In the genomic region with DNA sequence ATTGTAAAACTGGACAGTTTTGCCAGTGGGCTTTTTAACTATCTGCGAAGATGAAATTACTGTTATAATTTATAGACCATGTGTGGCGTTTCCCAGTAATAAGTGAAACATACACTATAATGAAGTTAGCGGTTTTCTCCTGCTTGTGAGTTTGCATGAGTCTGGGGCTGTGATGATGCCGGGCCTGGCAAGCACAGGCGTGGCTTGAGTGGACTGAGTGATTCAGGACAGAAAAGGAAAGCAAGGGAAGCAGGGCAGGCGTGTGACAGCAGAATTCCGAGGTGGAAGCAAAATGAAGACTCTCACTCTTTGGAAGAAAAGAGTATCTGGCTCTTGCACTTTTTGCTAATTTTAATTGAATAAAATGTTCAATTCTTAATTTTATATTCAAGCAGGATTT, we compare ENCODE assay signal across 14 cellular contexts.
A peak's percentile ranks its signal among the peaks of the same experiment; 100 is the strongest.
DNase-seq lines count a peak whose midpoint lies in the region; ATAC-seq and TF ChIP-seq lines count a peak whose summit lies in the region.
"Had no signal": no experiment of that assay in that cellular context is flagged by ENCODE, and none has a peak within 500 bp of the region (broad histone marks: within the 10 kb centered on the region; RNA-seq: fewer than 3 reads in every experiment).

No MANE protein-coding gene starts in this region.

- H3K9me3 Mint-ChIP-seq in H9 (no peaks in the 10 kb centered on the region), brain (peaks cover 0 to 8% (median 4%) of the 10 kb centered on the region in 5 experiments), progenitor cell of endocrine pancreas (ENCODE audit: low read depth) (peaks cover under 1% of the 10 kb centered on the region)
- no peaks in the 10 kb centered on the region for H3K9me3 Mint-ChIP-seq in stimulated activated naive B cell treated with anti-CD40 and anti-IgM and Interleukin-4, amounts not matched to agents 10 μg/mL and 1 μg/mL and 100 μg/mL, for 72 hours
- H3K9me3 Mint-ChIP-seq: CD14-positive monocyte; CD8-positive, alpha-beta T cell had no signal

- no peak overlapping the region for H2BK20ac ChIP-seq in H9 (ENCODE audit: low read depth, low read length, poor library complexity, severe bottlenecking)

- H2BK120ac ChIP-seq in H9 (ENCODE audit: low read depth, low read length, poor library complexity, severe bottlenecking): no peak overlapping the region

- no peak overlapping the region for H3K4me2 ChIP-seq in H9 (ENCODE audit: insufficient read depth, insufficient read length, low read length)
- H3K4me2 ChIP-seq: A549 had no signal

- no peak overlapping the region for H3K9ac ChIP-seq in H9 (ENCODE audit: extremely low read depth, insufficient read length, low read length)

- H3K27me3 ChIP-seq in H9 (ENCODE audit: insufficient read depth, low read length): no peaks in the 10 kb centered on the region

- H3K79me1 ChIP-seq in H9 (ENCODE audit: insufficient read depth, low read depth, low read length, poor library complexity, severe bottlenecking): no peaks in the 10 kb centered on the region

- no peak overlapping the region for H3K18ac ChIP-seq in H9 (ENCODE audit: insufficient read length, low read depth, low read length)

- H2AFZ ChIP-seq in H9 (ENCODE audit: low read length): no peak overlapping the region

- ATAC-seq in stimulated activated naive B cell treated with anti-CD40 and anti-IgM and Interleukin-4, amounts not matched to agents 10 μg/mL and 1 μg/mL and 100 μg/mL, for 72 hours (replicated peaks): no peak
- ATAC-seq: A549; CD8-positive, alpha-beta T cell; HCT116 had no signal

- H3K36me3 Mint-ChIP-seq in H9 (ENCODE audit: insufficient read depth in 1 of 3, low read depth in 3 of 3) (peaks cover 61 to 90% (median 89%) of the 10 kb centered on the region in 3 experiments; a peak in 6 of 7 replicates), brain (peaks cover 96% of the 10 kb centered on the region), progenitor cell of endocrine pancreas (ENCODE audit: insufficient read depth) (peaks cover 52% of the 10 kb centered on the region)
- peaks cover 44 to 68% of the 10 kb centered on the region in 2 donors for H3K36me3 Mint-ChIP-seq in stimulated activated naive B cell treated with anti-CD40 and anti-IgM and Interleukin-4, amounts not matched to agents 10 μg/mL and 1 μg/mL and 100 μg/mL, for 72 hours

- H3K79me2 ChIP-seq in H9 (ENCODE audit: insufficient read depth, low read length): no peaks in the 10 kb centered on the region

- no peaks in the 10 kb centered on the region for H3K23me2 ChIP-seq in H9 (ENCODE audit: insufficient read length, low read depth, low read length, poor library complexity, severe bottlenecking)

- no peak overlapping the region for H4K8ac ChIP-seq in H9 (replicated peaks; ENCODE audit: insufficient read length, low read depth, low read length)

- no peak overlapping the region for H2BK5ac ChIP-seq in H9 (ENCODE audit: insufficient read length, low read length)

- no peak overlapping the region for H4K5ac ChIP-seq in H9 (ENCODE audit: insufficient read length, low read depth, low read length)

- no peaks in the 10 kb centered on the region for H4K20me1 ChIP-seq in H9 (ENCODE audit: control insufficient read depth, insufficient read depth, insufficient read length)

- H3K4me3 ChIP-seq in HEK293 (ENCODE audit: low read depth, low read length): no peak overlapping the region
- H3K4me3 ChIP-seq: A549 had no signal

- H3K4me1 ChIP-seq in H9 (ENCODE audit: insufficient read depth, low read length) (no peaks in the 10 kb centered on the region), HEK293 (ENCODE audit: control insufficient read depth, insufficient read depth, low read length) (no peaks in the 10 kb centered on the region)
- H3K4me1 ChIP-seq: A549 had no signal

- H3K9me3 ChIP-seq in H9 (ENCODE audit: control insufficient read depth, low read depth, low read length) (no peaks in the 10 kb centered on the region), HEK293 (ENCODE audit: control insufficient read depth, insufficient read depth, low read depth, low read length) (no peaks in the 10 kb centered on the region)

- H3K4me1 Mint-ChIP-seq in H9 (no peaks in the 10 kb centered on the region), brain (no peaks in the 10 kb centered on the region), progenitor cell of endocrine pancreas (ENCODE audit: low read depth) (no peaks in the 10 kb centered on the region)
- peaks cover 0 to 4% of the 10 kb centered on the region in 2 donors for H3K4me1 Mint-ChIP-seq in stimulated activated naive B cell treated with anti-CD40 and anti-IgM and Interleukin-4, amounts not matched to agents 10 μg/mL and 1 μg/mL and 100 μg/mL, for 72 hours
- H3K4me1 Mint-ChIP-seq: CD14-positive monocyte had no signal

- H2AK5ac ChIP-seq in H9 (ENCODE audit: insufficient read length, low read length): no peak overlapping the region

- no peak overlapping the region for H3K14ac ChIP-seq in H9 (ENCODE audit: insufficient read depth, low read length)

- DNase-seq in H9 (no peak), progenitor cell of endocrine pancreas (ENCODE audit: low spot score, unreplicated experiment) (no peak), ACHN (no peak)
- DNase-seq in stimulated activated naive B cell treated with anti-CD40 and anti-IgM and Interleukin-4, amounts not matched to agents 10 μg/mL and 1 μg/mL and 100 μg/mL, for 72 hours: no peak
- DNase-seq: CD8-positive, alpha-beta T cell; COR-L47; DMS153; DND-41; GDM1 had no signal

- H3K27ac Mint-ChIP-seq in H9: peak overlapping the region in 2 of 3 experiments; percentile 37 to 82; a peak in 2 of 7 replicates
- peak overlapping the region in 3 of 5 experiments; percentile 13 to 83 (median 32) for H3K27ac Mint-ChIP-seq in brain
- peak overlapping the region; percentile 1 for H3K27ac Mint-ChIP-seq in stimulated activated naive B cell treated with anti-CD40 and anti-IgM and Interleukin-4, amounts not matched to agents 10 μg/mL and 1 μg/mL and 100 μg/mL, for 72 hours
- H3K27ac Mint-ChIP-seq in progenitor cell of endocrine pancreas: no peak overlapping the region
- H3K27ac Mint-ChIP-seq: CD8-positive, alpha-beta T cell had no signal

- H3K4me3 Mint-ChIP-seq in H9 (no peak overlapping the region), brain (no peak overlapping the region), progenitor cell of endocrine pancreas (ENCODE audit: low read depth) (no peak overlapping the region)
- H3K4me3 Mint-ChIP-seq in stimulated activated naive B cell treated with anti-CD40 and anti-IgM and Interleukin-4, amounts not matched to agents 10 μg/mL and 1 μg/mL and 100 μg/mL, for 72 hours: no peak overlapping the region
- H3K4me3 Mint-ChIP-seq: CD14-positive monocyte; CD8-positive, alpha-beta T cell had no signal

- no CpG with 5 or more reads among the region's 7 CpGs for WGBS in H9 (ENCODE audit: extremely low coverage, insufficient read length, low lambda C conversion rate)

- CTCF ChIA-PET in HEK293 (lab: Yijun Ruan, JAX): no interaction called here

- H3K56ac ChIP-seq in H9 (ENCODE audit: insufficient read length, low read depth, low read length): no peak overlapping the region

- H2BK15ac ChIP-seq in H9 (ENCODE audit: low read depth, low read length): no peak overlapping the region

- no peak overlapping the region for H3T11ph ChIP-seq in H9 (ENCODE audit: low read length)

- H3K27me3 Mint-ChIP-seq in H9 (ENCODE audit: low read depth) (no peaks in the 10 kb centered on the region), brain (peaks cover 3% of the 10 kb centered on the region), progenitor cell of endocrine pancreas (no peaks in the 10 kb centered on the region)
- H3K27me3 Mint-ChIP-seq in stimulated activated naive B cell treated with anti-CD40 and anti-IgM and Interleukin-4, amounts not matched to agents 10 μg/mL and 1 μg/mL and 100 μg/mL, for 72 hours: no peaks in the 10 kb centered on the region

- H4K91ac ChIP-seq in H9 (ENCODE audit: insufficient read length, low read depth, low read length): no peak overlapping the region

- TF ChIP-seq CTCF in H9 (conservative IDR thresholded peaks at IDR 0.05): no peak
- TF ChIP-seq CTCF in HEK293 (tag by site-specific recombination; IDR thresholded peaks at IDR 0.05): no peak
- TF ChIP-seq CTCF in brain (conservative IDR thresholded peaks at IDR 0.05): no peak
- TF ChIP-seq CTCF in progenitor cell of endocrine pancreas (IDR thresholded peaks at IDR 0.05; ENCODE audit: unreplicated experiment): no peak

- in situ Hi-C loops in ACHN (cut with HindIII; ENCODE audit: low pct_ligation_motif_present, low pct_unique_long_range_greater_than_20kb, low sequenced_read_pairs): no loop called here

- no peak overlapping the region for H3K23ac ChIP-seq in H9 (ENCODE audit: insufficient read length, low read depth, low read length)

- H2BK12ac ChIP-seq in H9 (ENCODE audit: insufficient read length, low read depth, low read length): no peak overlapping the region

- POLR2A ChIA-PET in HEK293 (lab: Yijun Ruan, JAX): no interaction called here

- H3K4ac ChIP-seq in H9 (ENCODE audit: low read depth, low read length): no peak overlapping the region

- H3K36me3 ChIP-seq in HEK293 (ENCODE audit: control insufficient read depth in 2 of 2, insufficient read depth in 1 of 2, low read length in 2 of 2): peaks cover 8 to 93% of the 10 kb centered on the region in 2 experiments

- H3K27ac ChIP-seq in H9 (ENCODE audit: insufficient read length, low read depth, low read length): no peak overlapping the region
- H3K27ac ChIP-seq in HEK293 (ENCODE audit: extremely low read depth, low read depth, low read length): no peak overlapping the region
- H3K27ac ChIP-seq: A549 had no signal

TF ChIP-seq in HEK293, 187 proteins besides CTCF, POLR2A, EP300 and RAD21:
- TF ChIP-seq PRDM1 (tag by site-specific recombination; IDR thresholded peaks at IDR 0.05) (0 out of 2 replicates have a peak, but pooled peaks have one; percentile 16), HOXA7 (CRISPR knock-in tag; IDR thresholded peaks at IDR 0.05; ENCODE audit: borderline replicate concordance) (no peak)
